ENCODE assay signal across 8 cellular contexts in the genomic region with DNA sequence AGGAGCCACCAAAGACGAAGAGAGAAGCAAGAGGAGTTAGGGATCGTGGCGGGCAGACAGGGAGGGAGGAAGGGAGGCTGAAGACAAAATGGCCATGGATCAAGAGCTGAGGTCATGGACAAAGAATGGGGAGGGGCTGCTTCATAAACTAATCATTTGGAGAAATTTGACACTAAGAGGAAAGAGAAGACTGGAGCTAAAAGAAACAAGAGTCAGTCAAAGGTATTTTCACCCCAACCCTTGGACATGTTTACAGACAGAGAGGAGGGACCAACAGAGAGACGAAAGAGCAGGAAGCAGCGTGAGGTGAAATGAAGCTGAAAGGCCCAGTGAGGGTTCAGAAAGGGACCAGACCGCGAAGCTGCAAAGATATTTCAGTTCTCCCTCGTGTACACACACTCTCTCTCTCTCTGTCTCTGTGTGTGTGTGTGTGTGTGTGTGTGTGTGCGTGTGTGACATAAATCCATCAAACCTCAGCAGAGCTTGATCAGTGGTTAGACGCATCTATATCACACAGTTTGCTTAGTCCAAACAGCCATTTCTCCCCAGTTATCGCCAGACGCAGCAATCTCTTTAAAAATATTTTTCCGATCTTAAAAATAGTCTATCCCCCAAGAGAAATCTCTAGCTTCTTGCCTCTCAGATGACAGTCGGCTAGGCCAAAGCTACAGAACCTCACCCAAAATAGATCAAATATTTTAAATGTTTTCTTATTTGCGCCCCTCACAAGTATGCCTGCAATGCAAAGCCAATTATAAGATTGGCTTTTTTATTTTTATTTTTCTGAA. TPM values are rescaled to one million over a fixed set of nuclear protein-coding genes. Genes with fewer than 3 reads are reported as not detected.
DNase-seq lines count a peak whose midpoint lies in the region; ATAC-seq and TF ChIP-seq lines count a peak whose summit lies in the region.

No MANE protein-coding gene starts in this region.

- intact Hi-C loops in natural killer cell (cut with micrococcal nuclease) = no loop called here

- H3K4me3 ChIP-seq in AG10803 (ENCODE audit: low read length) = no peak overlapping the region

- H3K27me3 Mint-ChIP-seq in natural killer cell (ENCODE audit: low read depth in 2 of 2) = peaks cover 9 to 13% of the 10 kb centered on the region in 2 donors

- H3K27ac Mint-ChIP-seq in natural killer cell = no peak overlapping the region

- TF ChIP-seq CTCF in AG10803 (conservative IDR thresholded peaks at IDR 0.05; ENCODE audit: low read length) (no peak), natural killer cell (IDR thresholded peaks at IDR 0.05) (no peak)

- no peaks in the 10 kb centered on the region for H3K4me1 Mint-ChIP-seq in natural killer cell

- DNase-seq in AG10803 (ENCODE audit: low read depth) = peak; percentile 61
- peak; percentile 19 for DNase-seq in HT1080 (ENCODE audit: low read depth)
- peak; percentile 85 for DNase-seq in iris pigment epithelial cell (ENCODE audit: low read depth)
- no peak for DNase-seq in natural killer cell
- no peak for DNase-seq in activated gamma-delta T cell treated with Interleukin-2 at 50 U/mL for 16 hours
- no peak for DNase-seq in H4 (ENCODE audit: low spot score)

- peak; percentile 74 for ATAC-seq in GM21381 (IDR thresholded peaks at IDR 0.05; ENCODE audit: unreplicated experiment)
- ATAC-seq in natural killer cell = no peak
- ATAC-seq in activated CD4-positive, CD25-positive, alpha-beta regulatory T cell treated with anti-CD3 and anti-CD28 coated beads, Interleukin-2, amount 50 U/mL, for 24 hours = no peak

- no peaks in the 10 kb centered on the region for H3K9me3 Mint-ChIP-seq in natural killer cell

- H3K36me3 Mint-ChIP-seq in natural killer cell = no peaks in the 10 kb centered on the region

- no peak overlapping the region for H3K4me3 Mint-ChIP-seq in natural killer cell

RNA-seq across cellular contexts. Expression of gene CALD1, which starts 12.5 kb away (rescaled TPM):
- 47.7 and 57.3 TPM in 2 replicates for total RNA-seq in HT1080 (2014; rRNA removed; shearing (Covaris generic))
- 56.4 and 70.2 TPM in 2 replicates for polyA plus RNA-seq in HT1080 (2015; cell fraction: cytosol; rRNA removed)
- polyA plus RNA-seq in HT1080 (2015; cell fraction: nucleus; rRNA removed) = 112 and 115 TPM in 2 replicates
- total RNA-seq in natural killer cell = 1 to 10 TPM in 2 of 3 donors, under 1 TPM in 1; 0.14 to 2.5 (median 1.0) TPM
- total RNA-seq in H4 (2014; rRNA removed; shearing (Covaris generic)) = 152 and 195 TPM in 2 replicates

Comparison
In these comparisons a context has a peak if more than half of its experiments do, and no peak if none do; other contexts are left out.
1. DNase-seq: peak in AG10803 (single experiment), HT1080 (single experiment) and iris pigment epithelial cell (single experiment); none in natural killer cell (single experiment), activated gamma-delta T cell treated with Interleukin-2 at 50 U/mL for 16 hours (single experiment) and H4 (single experiment).
2. RNA of gene CALD1, which starts 12.5 kb away (total RNA-seq): 152 to 195 TPM in H4 and 47.7 to 57.3 TPM in HT1080; 0.14 to 2.5 TPM in natural killer cell; every median in the first group is over 10 times any median in the second.